In the genomic region with DNA sequence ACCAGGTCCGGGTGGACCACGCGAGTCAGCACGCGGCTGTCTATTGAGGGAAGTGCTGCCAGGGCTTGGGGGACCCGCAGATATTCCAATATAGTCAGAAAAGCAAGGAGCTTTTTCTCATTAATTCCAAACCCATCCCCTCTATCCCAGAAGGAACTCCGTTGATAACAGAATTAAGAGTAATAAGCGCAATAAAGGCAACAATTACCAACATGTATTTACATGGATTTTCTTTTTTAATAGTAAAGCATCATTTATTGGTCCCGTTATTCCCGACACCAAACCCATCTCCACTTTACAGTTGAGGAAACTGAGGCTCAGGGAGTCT, we compare ENCODE assay signal across 8 cellular contexts. TPM values are rescaled to one million over a fixed set of nuclear protein-coding genes. Genes with fewer than 3 reads are reported as not detected.
DNase-seq lines count a peak whose midpoint lies in the region; TF ChIP-seq lines count a peak whose summit lies in the region.

No MANE protein-coding gene starts in this region.

- peaks cover 28 to 49% (median 33%) of the 10 kb centered on the region in 4 donors for H3K4me1 Mint-ChIP-seq in CD4-positive, alpha-beta memory T cell

- peak overlapping the region; percentile 87 for H3K4me2 ChIP-seq in osteoblast (ENCODE audit: insufficient read depth, low read length)

- H4K20me1 ChIP-seq in osteoblast (ENCODE audit: insufficient read depth, low read length), result no peaks in the 10 kb centered on the region

- peak; percentile 29 for TF ChIP-seq CTCF in RWPE1 (conservative IDR thresholded peaks at IDR 0.05; ENCODE audit: low read depth)
- TF ChIP-seq CTCF in epithelial cell of proximal tubule (conservative IDR thresholded peaks at IDR 0.05; ENCODE audit: low read depth, low read length), result no peak
- no peak for TF ChIP-seq CTCF in osteoblast (IDR thresholded peaks at IDR 0.05; ENCODE audit: extremely low read depth, low read depth, low read length)

- CTCF ChIA-PET in CD4-positive, alpha-beta memory T cell (lab: Charles Lee; ENCODE audit: partially characterized antibody), result interaction anchor here (1.1 to 16.8 kb wide), 18 partner anchors 11 to 202 kb away, joined by 3 to 254 read pairs (median 11); no protein-coding TSS in a partner anchor
- CTCF ChIA-PET in RWPE1 (lab: Yijun Ruan, JAX), result interaction anchor here (0.5 kb wide), 1 partner anchor 145 kb away, joined by 4 read pairs; no protein-coding TSS in a partner anchor

- H3K4me3 Mint-ChIP-seq in CD4-positive, alpha-beta memory T cell, result peak overlapping the region; percentile 91 to 96 (median 94)

- H3K36me3 Mint-ChIP-seq in CD4-positive, alpha-beta memory T cell, result peaks cover 18 to 55% of the 10 kb centered on the region in 2 donors

- H3K27ac Mint-ChIP-seq in CD4-positive, alpha-beta memory T cell, result peak overlapping the region; percentile 89 to 99 (median 98)

- intact Hi-C loops in CD4-positive, alpha-beta memory T cell (cut with micrococcal nuclease), result loop anchor here (1.0 kb wide), 2 partner anchors 21 to 67 kb away; no protein-coding TSS in a partner anchor

- POLR2A ChIA-PET in CD4-positive, alpha-beta memory T cell (lab: Charles Lee; ENCODE audit: partially characterized antibody), result interaction anchor here (1.9 to 74.5 kb wide), 8 partner anchors 8 to 252 kb away, joined by 4 to 5577 read pairs (median 20); partner anchors contain the start of genes FBXW2, PHF19, PSMD5 and TRAF1
- POLR2A ChIA-PET in RWPE1 (lab: Yijun Ruan, JAX; ENCODE audit: low non-redundant PET), result no interaction called here

- no peak for DNase-seq in CD4-positive, alpha-beta memory T cell
- DNase-seq in RWPE1 (ENCODE audit: low spot score) (no peak), epithelial cell of proximal tubule (ENCODE audit: low read depth) (no peak), osteoblast (ENCODE audit: insufficient read length, low spot score, missing footprints) (no peak), pons (ENCODE audit: low spot score) (no peak), NCI-H2029 treated with DMSO at 0.1 percent for 48 hours (lab: John Stamatoyannopoulos, UW) (no peak)
- DNase-seq in activated effector memory CD4-positive, alpha-beta T cell treated with Interleukin-2 at 50 U/mL for 16 hours, result no peak
- no peak for DNase-seq in stimulated activated naive CD4-positive, alpha-beta T cell (lab: John Stamatoyannopoulos, UW)

- H3K27me3 ChIP-seq in CD4-positive, alpha-beta memory T cell (ENCODE audit: insufficient read depth, low read length), result no peaks in the 10 kb centered on the region
- no peaks in the 10 kb centered on the region for H3K27me3 ChIP-seq in osteoblast (ENCODE audit: insufficient read depth, low read length)

- H3K9me3 Mint-ChIP-seq in CD4-positive, alpha-beta memory T cell, result no peaks in the 10 kb centered on the region

- no peaks in the 10 kb centered on the region for H3K79me2 ChIP-seq in osteoblast (ENCODE audit: insufficient read depth, low read length)

- peak overlapping the region in 1 of 2 donors; percentile 50 for H3K4me3 ChIP-seq in CD4-positive, alpha-beta memory T cell (ENCODE audit: low read length in 2 of 2)
- peak overlapping the region; percentile 69 for H3K4me3 ChIP-seq in epithelial cell of proximal tubule (ENCODE audit: low read depth, low read length)
- H3K4me3 ChIP-seq in osteoblast (ENCODE audit: insufficient read depth, low read length), result peak overlapping the region; percentile 88

- peak overlapping the region; percentile 96 for H2AFZ ChIP-seq in osteoblast (ENCODE audit: low read length)

- peak overlapping the region; percentile 79 for H3K27ac ChIP-seq in CD4-positive, alpha-beta memory T cell (ENCODE audit: low read depth, low read length)
- H3K27ac ChIP-seq in RWPE1 (peak overlapping the region; percentile 84), osteoblast (ENCODE audit: low read depth, low read length) (peak overlapping the region; percentile 67)

- peaks cover 44% of the 10 kb centered on the region for H3K36me3 ChIP-seq in CD4-positive, alpha-beta memory T cell (ENCODE audit: insufficient read depth, low read length)
- H3K36me3 ChIP-seq in osteoblast (ENCODE audit: insufficient read depth, low read length), result peaks cover 29% of the 10 kb centered on the region

- no peaks in the 10 kb centered on the region for H3K9me3 ChIP-seq in CD4-positive, alpha-beta memory T cell (ENCODE audit: control insufficient read depth in 1 of 2, low read length in 2 of 2)
- H3K9me3 ChIP-seq in osteoblast (ENCODE audit: low read depth, low read length), result no peaks in the 10 kb centered on the region

- no peaks in the 10 kb centered on the region for H3K27me3 Mint-ChIP-seq in CD4-positive, alpha-beta memory T cell

- peaks cover 40% of the 10 kb centered on the region for H3K4me1 ChIP-seq in CD4-positive, alpha-beta memory T cell (ENCODE audit: insufficient read depth, low read length)
- H3K4me1 ChIP-seq in osteoblast (ENCODE audit: insufficient read depth, low read length), result peaks cover 9% of the 10 kb centered on the region

RNA-seq across cellular contexts. Expression of gene PHF19, which starts 7.7 kb away (rescaled TPM):
- 100 to 1,000 TPM; 194 to 201 TPM for total RNA-seq in CD4-positive, alpha-beta memory T cell
- polyA plus RNA-seq in CD4-positive, alpha-beta memory T cell, result 10 to 100 TPM; 15.4 to 17.8 TPM
- total RNA-seq in epithelial cell of proximal tubule, result 86.2 and 122 TPM in 2 replicates
- 13.8 and 16.6 TPM in 2 replicates for total RNA-seq in osteoblast

RNA-seq across cellular contexts. Expression of gene PSMD5, which starts 26.6 kb away (rescaled TPM):
- total RNA-seq in CD4-positive, alpha-beta memory T cell, result 10 to 100 TPM; 46.4 to 59.0 TPM
- polyA plus RNA-seq in CD4-positive, alpha-beta memory T cell, result 10 to 100 TPM; 23.1 to 25.7 TPM
- total RNA-seq in epithelial cell of proximal tubule (31.4 and 42.1 TPM in 2 replicates), osteoblast (32.6 and 34.2 TPM in 2 replicates)

RNA-seq across cellular contexts. Expression of gene TRAF1, which starts 57.3 kb away (rescaled TPM):
- total RNA-seq in CD4-positive, alpha-beta memory T cell, result 100 to 1,000 TPM; 174 to 181 TPM
- polyA plus RNA-seq in CD4-positive, alpha-beta memory T cell, result 10 to 100 TPM in 1 of 2 donors, 1 to 10 TPM in 1; 7.8 to 14.4 TPM
- total RNA-seq in epithelial cell of proximal tubule (4.5 and 5.9 TPM in 2 replicates), osteoblast (0.88 and 1.8 TPM in 2 replicates)

Comparison
In these comparisons a context has a peak if more than half of its experiments do, and no peak if none do; other contexts are left out.
1. RNA of gene TRAF1, which starts 57.3 kb away (total RNA-seq): 174 to 181 TPM in CD4-positive, alpha-beta memory T cell; 4.5 to 5.9 TPM in epithelial cell of proximal tubule and 0.88 to 1.8 TPM in osteoblast; every median in the first group is over 10 times any median in the second.
2. Peak in every context shown above with its lines, with median percentiles within 50 percentile points of each other: H3K27ac ChIP-seq.